ENCODE assay signal across 11 cellular contexts in the genomic region with DNA sequence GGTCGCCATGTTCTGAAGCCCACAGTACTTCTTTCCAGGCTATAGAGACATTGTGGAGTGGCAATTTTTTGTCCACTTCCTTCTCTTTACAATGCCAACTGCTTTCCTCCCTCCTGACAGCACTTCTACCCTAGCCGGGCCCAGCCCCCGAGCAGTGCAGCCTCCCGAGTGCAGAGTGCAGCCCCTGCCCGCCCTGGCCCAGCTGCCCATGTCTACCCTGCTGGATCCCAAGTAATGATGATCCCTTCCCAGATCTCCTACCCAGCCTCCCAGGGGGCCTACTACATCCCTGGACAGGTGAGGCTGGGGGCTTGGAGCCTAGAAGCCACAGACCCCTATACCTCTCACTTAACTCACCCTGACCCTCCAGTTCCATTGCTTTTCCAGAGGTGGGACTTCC. TPM values are rescaled to one million over a fixed set of nuclear protein-coding genes. Genes with fewer than 3 reads are reported as not detected.
A peak's percentile ranks its signal among the peaks of the same experiment; 100 is the strongest.
DNase-seq lines count a peak whose midpoint lies in the region; ATAC-seq, FAIRE-seq and TF ChIP-seq lines count a peak whose summit lies in the region.
"Had no signal": no experiment of that assay in that cellular context is flagged by ENCODE, and none has a peak within 500 bp of the region (broad histone marks: within the 10 kb centered on the region; RNA-seq: fewer than 3 reads in every experiment).

No MANE protein-coding gene starts in this region.

- H3K9ac ChIP-seq in SK-N-MC (ENCODE audit: insufficient read length), result peak overlapping the region; percentile 39
- no peak overlapping the region for H3K9ac ChIP-seq in rectal smooth muscle tissue (ENCODE audit: low read length)

- no peaks in the 10 kb centered on the region for H3K27me3 ChIP-seq in rectal smooth muscle tissue (ENCODE audit: control insufficient read depth, insufficient read depth, low read length)

- peaks cover 25% of the 10 kb centered on the region for H3K4me1 ChIP-seq in rectal smooth muscle tissue (ENCODE audit: control insufficient read depth, insufficient read depth, low read length)

- DNase-seq in GM20000 (ENCODE audit: low spot score) (peak; percentile 7), SK-N-MC (ENCODE audit: low read depth, low spot score) (no peak), epithelial cell of esophagus (ENCODE audit: low read depth) (no peak), ureter (ENCODE audit: low spot score) (no peak), RCC 7860 (ENCODE audit: low spot score) (no peak), amniotic stem cell (lab: John Stamatoyannopoulos, UW) (no peak)
- DNase-seq: activated CD4-positive, alpha-beta T cell treated with anti-CD3 and anti-CD28 coated beads, Interleukin-2, amount 50 U/mL, for 48 hours; NCI-H1694 had no signal

- TF ChIP-seq CTCF in GM20000 (IDR thresholded peaks at IDR 0.05; ENCODE audit: extremely low read depth, missing control alignments) (no peak), epithelial cell of esophagus (IDR thresholded peaks at IDR 0.05; ENCODE audit: insufficient read depth, low read depth, low read length, missing control alignments) (no peak)

- ATAC-seq in GM19455 (IDR thresholded peaks at IDR 0.05; ENCODE audit: unreplicated experiment), result no peak

- H3K4me3 ChIP-seq in SK-N-MC, result peak overlapping the region; percentile 86
- H3K4me3 ChIP-seq in epithelial cell of esophagus (ENCODE audit: low read length), result peak overlapping the region; percentile 88
- H3K4me3 ChIP-seq in rectal smooth muscle tissue (ENCODE audit: low read length), result peak overlapping the region; percentile 94

- no peak for FAIRE-seq in RCC 7860 (lab: Jason Lieb, UNC)

- H3K36me3 ChIP-seq in SK-N-MC (ENCODE audit: insufficient read depth, low read length) (peaks cover 66% of the 10 kb centered on the region), rectal smooth muscle tissue (ENCODE audit: control insufficient read depth, insufficient read depth, low read length) (peaks cover 23% of the 10 kb centered on the region)

- no peaks in the 10 kb centered on the region for H3K9me3 ChIP-seq in SK-N-MC (ENCODE audit: low read depth, low read length)

- H3K27ac ChIP-seq in SK-N-MC (peak overlapping the region; percentile 15; the same call in 1 of the 2 replicates), rectal smooth muscle tissue (ENCODE audit: low read depth, low read length) (no peak overlapping the region)

RNA-seq across cellular contexts. Expression of a gene that starts 2.8 kb away (rescaled TPM):
- total RNA-seq in ureter, result 351 TPM

RNA-seq across cellular contexts. Expression of a gene that starts 18.2 kb away (rescaled TPM):
- 136 TPM for total RNA-seq in ureter

RNA-seq across cellular contexts. Expression of a gene that starts 20.2 kb away (rescaled TPM):
- total RNA-seq in ureter, result 13.5 TPM

RNA-seq across cellular contexts. Expression of a gene that starts 41.4 kb away (rescaled TPM):
- total RNA-seq in ureter, result 0.81 TPM
- total RNA-seq: glomerular endothelial cell had no signal

RNA-seq across cellular contexts. Expression of a gene that starts 44.2 kb away (rescaled TPM):
- 11.7 TPM for total RNA-seq in ureter
